21 cellular contexts compared by ENCODE assay signal in genomic region chr20:11143481-11143880, GRCh38.
"Had no signal": no experiment of that assay in that cellular context is flagged by ENCODE, and none has a peak within 500 bp of the region (broad histone marks: within the 10 kb centered on the region; RNA-seq: fewer than 3 reads in every experiment).

No MANE protein-coding gene starts in this region.

- H3K4me1 Mint-ChIP-seq: activated CD4-positive, alpha-beta T cell treated with anti-CD3 and anti-CD28 coated beads for 36 hours; activated CD8-positive, alpha-beta memory T cell treated with anti-CD3 and anti-CD28 coated beads, Interleukin-2, amount 10 ng/mL, durations not matched to agents 7 days and 5 days; activated naive CD4-positive, alpha-beta T cell treated with anti-CD3 and anti-CD28 coated beads, Interleukin-2, amount 50 U/mL, for 24 hours; stimulated activated memory B cell treated with anti-CD40 and anti-IgM and Interleukin-4, amounts not matched to agents 10 μg/mL and 1 μg/mL and 100 μg/mL, for 72 hours; T-helper 17 cell had no signal

- H3K27me3 ChIP-seq: ovary, right lobe of liver, tibial nerve, vagina had no signal

- H3K9me3 Mint-ChIP-seq: activated CD4-positive, alpha-beta memory T cell treated with anti-CD3 and anti-CD28 coated beads for 36 hours; brain; dendritic cell treated with granulocyte-macrophage colony-stimulating factor and Interleukin-4, amounts not matched to agents 40 ng/mL and 50 ng/mL, for 4 days had no signal

- H3K27ac Mint-ChIP-seq: activated CD4-positive, alpha-beta memory T cell treated with anti-CD3 and anti-CD28 coated beads for 36 hours; activated CD8-positive, alpha-beta memory T cell treated with anti-CD3 and anti-CD28 coated beads, Interleukin-2, amount 10 ng/mL, durations not matched to agents 7 days and 5 days; activated naive CD4-positive, alpha-beta T cell treated with anti-CD3 and anti-CD28 coated beads, Interleukin-2, amount 50 U/mL, for 24 hours; activated T-helper 2 cell treated with anti-CD3 and anti-CD28 coated beads, Interferon-gamma antibody, Interleukin-2, Interleukin-4, amounts not matched to agents 10 μg/mL and 5 μg/mL and 100 μg/mL, durations not matched to agents 14 hours and 24 hours and 36 hours; brain; dendritic cell treated with granulocyte-macrophage colony-stimulating factor and Interleukin-4, amounts not matched to agents 40 ng/mL and 50 ng/mL, for 4 days; stimulated activated memory B cell treated with anti-CD40 and anti-IgM and Interleukin-4, amounts not matched to agents 10 μg/mL and 1 μg/mL and 100 μg/mL, for 72 hours; T-helper 17 cell had no signal

- H3K36me3 Mint-ChIP-seq: activated CD4-positive, alpha-beta memory T cell treated with anti-CD3 and anti-CD28 coated beads for 36 hours; activated CD8-positive, alpha-beta memory T cell treated with anti-CD3 and anti-CD28 coated beads, Interleukin-2, amount 10 ng/mL, durations not matched to agents 7 days and 5 days; activated naive CD4-positive, alpha-beta T cell treated with anti-CD3 and anti-CD28 coated beads, Interleukin-2, amount 50 U/mL, for 24 hours; brain; stimulated activated memory B cell treated with anti-CD40 and anti-IgM and Interleukin-4, amounts not matched to agents 10 μg/mL and 1 μg/mL and 100 μg/mL, for 72 hours had no signal

- H3K36me3 ChIP-seq: ovary, right lobe of liver, tibial nerve, vagina, WERI-Rb-1 had no signal

- ATAC-seq: activated CD4-positive, alpha-beta T cell treated with anti-CD3 and anti-CD28 coated beads for 36 hours; activated CD8-positive, alpha-beta memory T cell treated with anti-CD3 and anti-CD28 coated beads, Interleukin-2, amount 10 ng/mL, durations not matched to agents 7 days and 5 days; right lobe of liver; stimulated activated memory B cell treated with anti-CD40 and anti-IgM and Interleukin-4, amounts not matched to agents 10 μg/mL and 1 μg/mL and 100 μg/mL, for 72 hours; T-helper 17 cell had no signal

- H3K4me3 Mint-ChIP-seq: activated CD4-positive, alpha-beta memory T cell treated with anti-CD3 and anti-CD28 coated beads for 36 hours; activated CD4-positive, alpha-beta T cell treated with anti-CD3 and anti-CD28 coated beads for 36 hours; activated CD8-positive, alpha-beta memory T cell treated with anti-CD3 and anti-CD28 coated beads, Interleukin-2, amount 10 ng/mL, durations not matched to agents 7 days and 5 days; activated naive CD4-positive, alpha-beta T cell treated with anti-CD3 and anti-CD28 coated beads, Interleukin-2, amount 50 U/mL, for 24 hours; brain; dendritic cell treated with granulocyte-macrophage colony-stimulating factor and Interleukin-4, amounts not matched to agents 40 ng/mL and 50 ng/mL, for 4 days; stimulated activated memory B cell treated with anti-CD40 and anti-IgM and Interleukin-4, amounts not matched to agents 10 μg/mL and 1 μg/mL and 100 μg/mL, for 72 hours; T-helper 17 cell had no signal

- H3K27ac ChIP-seq: ovary, right lobe of liver, vagina, WERI-Rb-1 had no signal

- DNase-seq: activated CD4-positive, alpha-beta memory T cell treated with anti-CD3 and anti-CD28 coated beads for 36 hours; activated CD4-positive, alpha-beta T cell treated with anti-CD3 and anti-CD28 coated beads for 36 hours; activated CD8-positive, alpha-beta memory T cell treated with anti-CD3 and anti-CD28 coated beads, Interleukin-2, amount 10 ng/mL, durations not matched to agents 7 days and 5 days; activated T-cell treated with anti-CD3 and anti-CD28 coated beads, Interleukin-2, amount 50 U/mL, for 1 hour; amygdala; cerebellar nuclear complex; effector memory CD4-positive, alpha-beta T cell; hippocampal formation; kidney glomerular epithelial cell; right lobe of liver; stimulated activated CD4-positive, alpha-beta T cell treated with anti-CD3 and anti-CD28 coated beads, Interleukin-2, amount 100 ng/mL, for 48 hours; T-helper 17 cell; WERI-Rb-1 had no signal

- H3K27me3 Mint-ChIP-seq: activated CD4-positive, alpha-beta memory T cell treated with anti-CD3 and anti-CD28 coated beads for 36 hours; activated CD4-positive, alpha-beta T cell treated with anti-CD3 and anti-CD28 coated beads for 36 hours; activated CD8-positive, alpha-beta memory T cell treated with anti-CD3 and anti-CD28 coated beads, Interleukin-2, amount 10 ng/mL, durations not matched to agents 7 days and 5 days; activated naive CD4-positive, alpha-beta T cell treated with anti-CD3 and anti-CD28 coated beads, Interleukin-2, amount 50 U/mL, for 24 hours; stimulated activated memory B cell treated with anti-CD40 and anti-IgM and Interleukin-4, amounts not matched to agents 10 μg/mL and 1 μg/mL and 100 μg/mL, for 72 hours; T-helper 17 cell had no signal

- H3K4me3 ChIP-seq: ovary, right lobe of liver, tibial nerve, vagina had no signal

- H3K4me1 ChIP-seq: right lobe of liver had no signal

- H3K9me3 ChIP-seq: ovary, right lobe of liver, tibial nerve, vagina had no signal
